In the genomic region with DNA sequence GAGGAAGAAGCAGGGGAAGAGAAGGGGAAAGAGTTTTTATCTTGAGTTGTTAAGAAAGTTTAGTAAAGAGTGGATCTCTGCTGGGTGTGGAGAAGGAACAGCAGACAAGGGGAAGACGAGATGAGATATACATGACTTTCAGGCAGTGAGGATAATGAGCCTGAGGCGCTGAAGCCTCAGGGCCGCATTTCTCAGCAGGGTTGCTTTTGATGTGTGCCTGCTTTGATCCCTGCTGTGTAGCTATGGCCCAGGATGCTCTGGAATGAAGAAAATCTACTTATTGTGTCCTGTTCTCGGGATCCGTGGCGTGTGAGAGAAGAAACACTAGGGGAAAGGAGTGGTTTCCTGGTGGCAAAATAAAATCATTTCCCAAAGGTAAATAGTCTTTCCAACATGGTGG, we compare ENCODE assay signal across 24 cellular contexts. TPM values are rescaled to one million over a fixed set of nuclear protein-coding genes. Genes with fewer than 3 reads are reported as not detected.
DNase-seq lines count a peak whose midpoint lies in the region; ATAC-seq and TF ChIP-seq lines count a peak whose summit lies in the region.
"Had no signal": no experiment of that assay in that cellular context is flagged by ENCODE, and none has a peak within 500 bp of the region (broad histone marks: within the 10 kb centered on the region; RNA-seq: fewer than 3 reads in every experiment).

No MANE protein-coding gene starts in this region.

- no peaks in the 10 kb centered on the region for H3K23me2 ChIP-seq in H9 (ENCODE audit: insufficient read length, low read depth, low read length, poor library complexity, severe bottlenecking)

- no peak for TF ChIP-seq CTCF in H9 (conservative IDR thresholded peaks at IDR 0.05)

- H2BK12ac ChIP-seq in H9 (ENCODE audit: insufficient read length, low read depth, low read length): no peak overlapping the region
- no peak overlapping the region for H2BK12ac ChIP-seq in mesenchymal stem cell (ENCODE audit: low read length in 2 of 2)
- no peak overlapping the region for H2BK12ac ChIP-seq in trophoblast cell (ENCODE audit: low read length)

- H3K4me2 ChIP-seq in H9 (ENCODE audit: insufficient read depth, insufficient read length, low read length) (no peak overlapping the region), mesenchymal stem cell (ENCODE audit: low read length, poor library complexity, severe bottlenecking) (no peak overlapping the region), trophoblast cell (ENCODE audit: low read length) (peak overlapping the region; percentile 14)

- H3K79me2 ChIP-seq in H9 (ENCODE audit: insufficient read depth, low read length) (no peaks in the 10 kb centered on the region), trophoblast cell (ENCODE audit: control insufficient read depth, insufficient read depth, low read length, poor library complexity) (no peaks in the 10 kb centered on the region)

- H3K4me3 Mint-ChIP-seq in H9: no peak overlapping the region
- H3K4me3 Mint-ChIP-seq: CD4-positive, CD25-positive, alpha-beta regulatory T cell had no signal

- H4K5ac ChIP-seq in H9 (ENCODE audit: insufficient read length, low read depth, low read length): no peak overlapping the region

- peaks cover 9 to 10% of the 10 kb centered on the region in 2 experiments for H3K9me3 Mint-ChIP-seq in H9

- H3K9me3 ChIP-seq in H9 (ENCODE audit: control insufficient read depth, low read depth, low read length): peaks cover 6% of the 10 kb centered on the region
- peaks cover 17% of the 10 kb centered on the region for H3K9me3 ChIP-seq in mesenchymal stem cell (ENCODE audit: control insufficient read depth, low read length)
- H3K9me3 ChIP-seq in trophoblast cell (ENCODE audit: insufficient read depth, low read depth, low read length): peaks cover 3% of the 10 kb centered on the region

- H3K27ac Mint-ChIP-seq in H9: peak overlapping the region in 1 of 3 experiments; percentile 68; a peak in 2 of 7 replicates
- H3K27ac Mint-ChIP-seq: CD4-positive, CD25-positive, alpha-beta regulatory T cell had no signal

- no CpG with 5 or more reads among the region's 6 CpGs for WGBS in H9 (ENCODE audit: extremely low coverage, insufficient read length, low lambda C conversion rate)
- WGBS in mesenchymal stem cell: 40% methylated on average over 6 of the region's 6 CpGs
- no CpG with 5 or more reads among the region's 6 CpGs for WGBS in trophoblast cell (ENCODE audit: extremely low coverage, insufficient coverage, insufficient read length)

- H3K27me3 ChIP-seq in H9 (ENCODE audit: insufficient read depth, low read length) (no peaks in the 10 kb centered on the region), mesenchymal stem cell (ENCODE audit: control insufficient read depth in 1 of 2, insufficient read depth in 1 of 2, low read length in 2 of 2) (no peaks in the 10 kb centered on the region), trophoblast cell (ENCODE audit: insufficient read depth, low read length) (no peaks in the 10 kb centered on the region)

- peaks cover 19 to 22% of the 10 kb centered on the region in 2 experiments for H3K4me1 Mint-ChIP-seq in H9
- H3K4me1 Mint-ChIP-seq: CD4-positive, CD25-positive, alpha-beta regulatory T cell had no signal

- H3T11ph ChIP-seq in H9 (ENCODE audit: low read length): no peak overlapping the region

- no peak overlapping the region for H3K23ac ChIP-seq in H9 (ENCODE audit: insufficient read length, low read depth, low read length)
- no peak overlapping the region for H3K23ac ChIP-seq in mesenchymal stem cell (ENCODE audit: low read length in 2 of 2)
- no peak overlapping the region for H3K23ac ChIP-seq in trophoblast cell (ENCODE audit: low read length)

- no peak overlapping the region for H4K12ac ChIP-seq in trophoblast cell (ENCODE audit: low read depth, low read length)

- H2AFZ ChIP-seq in H9 (ENCODE audit: low read length): no peak overlapping the region
- no peak overlapping the region for H2AFZ ChIP-seq in mesenchymal stem cell (ENCODE audit: low read depth, low read length)
- H2AFZ ChIP-seq in trophoblast cell (ENCODE audit: insufficient read depth, low read length, poor library complexity): no peak overlapping the region
- H2AFZ ChIP-seq: GM23248 had no signal

- ATAC-seq in left lobe of liver (no peak), HG03457 (IDR thresholded peaks at IDR 0.05; ENCODE audit: unreplicated experiment) (no peak)
- ATAC-seq: GM12878, PC-3 had no signal

- no peaks in the 10 kb centered on the region for H4K20me1 ChIP-seq in H9 (ENCODE audit: control insufficient read depth, insufficient read depth, insufficient read length)

- H3K14ac ChIP-seq in H9 (ENCODE audit: insufficient read depth, low read length): no peak overlapping the region
- no peak overlapping the region for H3K14ac ChIP-seq in mesenchymal stem cell (ENCODE audit: low read length in 2 of 2)
- H3K14ac ChIP-seq in trophoblast cell (ENCODE audit: low read length): no peak overlapping the region

- no peak overlapping the region for H2BK120ac ChIP-seq in H9 (ENCODE audit: low read depth, low read length, poor library complexity, severe bottlenecking)
- H2BK120ac ChIP-seq in mesenchymal stem cell (ENCODE audit: low read depth, low read length): no peak overlapping the region
- no peak overlapping the region for H2BK120ac ChIP-seq in trophoblast cell (ENCODE audit: insufficient read depth, low read length, poor library complexity)

- no peak overlapping the region for H2BK20ac ChIP-seq in H9 (ENCODE audit: low read depth, low read length, poor library complexity, severe bottlenecking)

- H3K27me3 Mint-ChIP-seq in H9 (ENCODE audit: low read depth): peaks cover 22% of the 10 kb centered on the region

- DNase-seq in H9 (peak; percentile 55), ecto neural progenitor cell (ENCODE audit: low spot score) (peak; percentile 61), mesenchymal stem cell (no peak), trophoblast cell (peak; percentile 59 to 82), left lobe of liver (ENCODE audit: low spot score) (no peak)
- DNase-seq in stimulated activated CD4-positive, alpha-beta T cell treated with anti-CD3 and anti-CD28 coated beads, Interleukin-2, amount 100 ng/mL, for 48 hours: no peak
- DNase-seq in stimulated activated CD4-positive, alpha-beta T cell treated with anti-CD3 and anti-CD28 coated beads, Interleukin-12 subunit alpha, Interleukin-12 subunit beta, amount 100 ng/mL, for 4 hours: no peak
- DNase-seq: CD4-positive, CD25-positive, alpha-beta regulatory T cell; DMS79; GM23248; Karpas-422; MV-4-11; NCI-H1694; NCI-H2081 treated with DMSO at 0.1 percent for 48 hours; NCI-H2171 treated with DMSO at 0.1 percent for 48 hours; NCI-H446; NCI-H526; PC-3; RPMI8226; SHP77 had no signal

- no peak overlapping the region for H3K56ac ChIP-seq in H9 (ENCODE audit: insufficient read length, low read depth, low read length)

- no peak overlapping the region for H2BK15ac ChIP-seq in H9 (ENCODE audit: low read depth, low read length)
- no peak overlapping the region for H2BK15ac ChIP-seq in mesenchymal stem cell (ENCODE audit: low read depth, poor library complexity, severe bottlenecking)

- no peak overlapping the region for H2BK5ac ChIP-seq in H9 (ENCODE audit: insufficient read length, low read length)
- H2BK5ac ChIP-seq in mesenchymal stem cell (ENCODE audit: low read depth, low read length, poor library complexity, severe bottlenecking): no peak overlapping the region
- no peak overlapping the region for H2BK5ac ChIP-seq in trophoblast cell (ENCODE audit: low read depth, low read length, poor library complexity)

- no peak overlapping the region for H2AK5ac ChIP-seq in H9 (ENCODE audit: insufficient read length, low read length)
- H2AK5ac ChIP-seq in mesenchymal stem cell (ENCODE audit: low read length, severe bottlenecking): no peak overlapping the region
- H2AK5ac ChIP-seq in trophoblast cell (ENCODE audit: low read length): no peak overlapping the region

- H3K4me1 ChIP-seq in H9 (ENCODE audit: insufficient read depth, low read length) (peaks cover 8% of the 10 kb centered on the region; the same call in 1 of the 2 replicates), mesenchymal stem cell (ENCODE audit: control insufficient read depth, insufficient read depth, low read depth, low read length) (no peaks in the 10 kb centered on the region), trophoblast cell (ENCODE audit: control insufficient read depth in 1 of 2, insufficient read depth in 2 of 2, low read length in 2 of 2) (peaks cover 2 to 4% of the 10 kb centered on the region in 2 experiments)

- H3K79me1 ChIP-seq in H9 (ENCODE audit: insufficient read depth, low read depth, low read length, poor library complexity, severe bottlenecking) (no peaks in the 10 kb centered on the region), mesenchymal stem cell (replicated peaks; ENCODE audit: low read length, poor library complexity, severe bottlenecking) (no peaks in the 10 kb centered on the region), trophoblast cell (ENCODE audit: low read length) (no peaks in the 10 kb centered on the region)

- H3K18ac ChIP-seq in H9 (ENCODE audit: insufficient read length, low read depth, low read length): no peak overlapping the region
- H3K18ac ChIP-seq in mesenchymal stem cell (ENCODE audit: low read depth in 1 of 2, low read length in 2 of 2): no peak overlapping the region
- H3K18ac ChIP-seq in trophoblast cell (ENCODE audit: low read length): no peak overlapping the region

- peaks cover 0 to 9% (median 4%) of the 10 kb centered on the region in 3 experiments; a peak in 5 of 7 replicates for H3K36me3 Mint-ChIP-seq in H9 (ENCODE audit: insufficient read depth in 1 of 3, low read depth in 3 of 3)
- H3K36me3 Mint-ChIP-seq: CD4-positive, CD25-positive, alpha-beta regulatory T cell had no signal

- H3K4me3 ChIP-seq in mesenchymal stem cell (ENCODE audit: insufficient read depth in 1 of 2, low read depth in 1 of 2, low read length in 2 of 2) (no peak overlapping the region), trophoblast cell (ENCODE audit: low read depth, low read length) (no peak overlapping the region)
- H3K4me3 ChIP-seq: GM12878, GM23248 had no signal

- H3K27ac ChIP-seq in H9 (ENCODE audit: insufficient read length, low read depth, low read length) (no peak overlapping the region), mesenchymal stem cell (ENCODE audit: low read length, poor library complexity, severe bottlenecking) (peak overlapping the region; percentile 12), trophoblast cell (ENCODE audit: low read depth, low read length) (peak overlapping the region; percentile 35)
- H3K27ac ChIP-seq: GM23248 had no signal

- H3K36me3 ChIP-seq in mesenchymal stem cell (ENCODE audit: control insufficient read depth in 1 of 2, insufficient read depth in 2 of 2, low read depth in 1 of 2, low read length in 2 of 2) (no peaks in the 10 kb centered on the region), trophoblast cell (ENCODE audit: control insufficient read depth in 1 of 2, insufficient read depth in 2 of 2, low read length in 2 of 2) (no peaks in the 10 kb centered on the region)

- H4K91ac ChIP-seq in H9 (ENCODE audit: insufficient read length, low read depth, low read length) (no peak overlapping the region), mesenchymal stem cell (ENCODE audit: low read length) (no peak overlapping the region), trophoblast cell (ENCODE audit: low read depth, low read length) (no peak overlapping the region)

- H3K4ac ChIP-seq in H9 (ENCODE audit: low read depth, low read length): no peak overlapping the region
- H3K4ac ChIP-seq in mesenchymal stem cell (ENCODE audit: low read depth in 1 of 2, low read length in 2 of 2): no peak overlapping the region
- no peak overlapping the region for H3K4ac ChIP-seq in trophoblast cell (ENCODE audit: low read depth, low read length)

- H3K9ac ChIP-seq in H9 (ENCODE audit: extremely low read depth, insufficient read length, low read length): no peak overlapping the region
- H3K9ac ChIP-seq in mesenchymal stem cell (ENCODE audit: low read length): no peak overlapping the region
- H3K9ac ChIP-seq in trophoblast cell (ENCODE audit: low read length): no peak overlapping the region
- H3K9ac ChIP-seq: GM23248 had no signal

- H4K8ac ChIP-seq in H9 (replicated peaks; ENCODE audit: insufficient read length, low read depth, low read length) (no peak overlapping the region), mesenchymal stem cell (ENCODE audit: low read length) (no peak overlapping the region), trophoblast cell (ENCODE audit: low read depth, low read length) (no peak overlapping the region)

RNA-seq across cellular contexts. Expression of a gene that starts 15.1 kb away (rescaled TPM):
- not detected in 2 replicates for total RNA-seq in H9 (2021)
- polyA plus RNA-seq in mesenchymal stem cell (2013, experiment 1 of 2): 0.08 TPM
- polyA plus RNA-seq in mesenchymal stem cell (2013, experiment 2 of 2): 0.12 TPM
- not detected in 2 replicates for polyA plus RNA-seq in trophoblast cell (2013)
- not detected for total RNA-seq in left lobe of liver
- total RNA-seq: CD4-positive, CD25-positive, alpha-beta regulatory T cell; GM12878; GM23248; M059J; PC-3 had no signal
- polyA plus RNA-seq: BJ; CD4-positive, CD25-positive, alpha-beta regulatory T cell; GM12878; GM23248 had no signal

RNA-seq across cellular contexts. Expression of a gene that starts 32.0 kb away (rescaled TPM):
- total RNA-seq in H9 (2021): 23.1 and 26.1 TPM in 2 replicates
- 3.1 TPM for polyA plus RNA-seq in mesenchymal stem cell (2013, experiment 1 of 2)
- 3.9 TPM for polyA plus RNA-seq in mesenchymal stem cell (2013, experiment 2 of 2)
- 24.0 and 28.0 TPM in 2 replicates for polyA plus RNA-seq in trophoblast cell (2013)
- total RNA-seq in left lobe of liver: 0.25 TPM

Comparison
In these comparisons a context has a peak if more than half of its experiments do, and no peak if none do; other contexts are left out.
1. DNase-seq: peak in H9 (single experiment), ecto neural progenitor cell (single experiment) and trophoblast cell (2 of 2); none in mesenchymal stem cell (single experiment), left lobe of liver (single experiment), stimulated activated CD4-positive, alpha-beta T cell treated with anti-CD3 and anti-CD28 coated beads, Interleukin-2, amount 100 ng/mL, for 48 hours (0 of 2) and stimulated activated CD4-positive, alpha-beta T cell treated with anti-CD3 and anti-CD28 coated beads, Interleukin-12 subunit alpha, Interleukin-12 subunit beta, amount 100 ng/mL, for 4 hours (single experiment).
2. RNA of a gene that starts 32.0 kb away (total RNA-seq): 23.1 to 26.1 TPM in H9; 0.25 TPM in left lobe of liver (single experiment); every median in the first group is over 10 times any median in the second.